7 cellular contexts compared by ENCODE assay signal in genomic region chr9:136866898-136867421, GRCh38. TPM values are rescaled to one million over a fixed set of nuclear protein-coding genes. Genes with fewer than 3 reads are reported as not detected.
DNase-seq lines count a peak whose midpoint lies in the region; ATAC-seq and TF ChIP-seq lines count a peak whose summit lies in the region.
"Not testable (repeated sequence)": the region's sequence is repeated elsewhere in the genome, so short reads cannot be mapped to it uniquely, and the experiment has no call there.

No MANE protein-coding gene starts in this region.

- POLR2A ChIA-PET in OCI-LY7 (lab: Charles Lee) = not testable (repeated sequence)

- not testable (repeated sequence) for BruUV-seq in OCI-LY7 (replicated peaks; lab: Mats Ljungman, UMichigan)

- H3K27me3 ChIP-seq in colonic mucosa; left ventricle myocardium inferior (ENCODE audit: low read depth): not testable (repeated sequence)

- peak overlapping the region; percentile 64 for H3K4me2 ChIP-seq in OCI-LY7 (ENCODE audit: low read length)

- CTCF ChIA-PET in OCI-LY7 (lab: Charles Lee; ENCODE audit: unreplicated experiment) = not testable (repeated sequence)

- H3K27me3 Mint-ChIP-seq in activated T-cell treated with anti-CD3 and anti-CD28 coated beads, Interleukin-2, amount 50 U/mL, for 4 hours (ENCODE audit: low read depth); naive B cell: not testable (repeated sequence)

- H3K4me3 ChIP-seq in GM12865 (ENCODE audit: low read depth, low read length) = peak overlapping the region; percentile 69
- peak overlapping the region; percentile 92 for H3K4me3 ChIP-seq in OCI-LY7 (ENCODE audit: low read depth, low read length, poor library complexity, severe bottlenecking)
- H3K4me3 ChIP-seq in colonic mucosa = peak overlapping the region; percentile 87
- H3K4me3 ChIP-seq in left ventricle myocardium inferior = peak overlapping the region; percentile 90
- H3K4me3 ChIP-seq in skin epidermis = peak overlapping the region; percentile 82 to 97 (median 90)

- peaks cover 23% of the 10 kb centered on the region for H3K36me3 ChIP-seq in OCI-LY7 (ENCODE audit: insufficient read depth, low read length)
- H3K36me3 ChIP-seq in colonic mucosa = peaks cover 13% of the 10 kb centered on the region
- peaks cover 24% of the 10 kb centered on the region for H3K36me3 ChIP-seq in left ventricle myocardium inferior

- peaks cover 23% of the 10 kb centered on the region for H3K79me2 ChIP-seq in OCI-LY7 (ENCODE audit: insufficient read depth, low read depth, low read length)

- H2AFZ ChIP-seq in OCI-LY7 (ENCODE audit: low read length) = not testable (repeated sequence)

- H3K4me1 ChIP-seq in OCI-LY7 (ENCODE audit: insufficient read depth, low read length, poor library complexity, severe bottlenecking) (peaks cover 13% of the 10 kb centered on the region), left ventricle myocardium inferior (peaks cover 41% of the 10 kb centered on the region)
- H3K4me1 ChIP-seq in colonic mucosa = not testable (repeated sequence)

- H3K9me3 ChIP-seq in OCI-LY7 (ENCODE audit: low read length) = peaks cover 13% of the 10 kb centered on the region
- H3K9me3 ChIP-seq in colonic mucosa; left ventricle myocardium inferior (replicated peaks): not testable (repeated sequence)

- peaks cover 12% of the 10 kb centered on the region for H3K4me1 Mint-ChIP-seq in activated T-cell treated with anti-CD3 and anti-CD28 coated beads, Interleukin-2, amount 50 U/mL, for 4 hours (ENCODE audit: low read depth)
- H3K4me1 Mint-ChIP-seq in naive B cell = peaks cover 7 to 24% (median 14%) of the 10 kb centered on the region in 3 donors

- peak overlapping the region in 4 of 6 donors; percentile 52 to 91 (median 70) for H3K27ac Mint-ChIP-seq in naive B cell

- not testable (repeated sequence) for H3K27ac ChIP-seq in OCI-LY7 (ENCODE audit: low read depth, low read length, poor library complexity, severe bottlenecking); colonic mucosa
- H3K27ac ChIP-seq in left ventricle myocardium inferior (replicated peaks) (peak overlapping the region; percentile 95), skin epidermis (peak overlapping the region in 19 of 21 experiments; percentile 11 to 99 (median 96))

- TF ChIP-seq CTCF in GM12865 (IDR thresholded peaks at IDR 0.05; ENCODE audit: insufficient read depth, low read depth, low read length, missing control alignments); OCI-LY7 (conservative IDR thresholded peaks at IDR 0.05; ENCODE audit: low read length); colonic mucosa (IDR thresholded peaks at IDR 0.05); left ventricle myocardium inferior (IDR thresholded peaks at IDR 0.05; ENCODE audit: borderline replicate concordance): not testable (repeated sequence)

- not testable (repeated sequence) for ATAC-seq in activated T-cell treated with anti-CD3 and anti-CD28 coated beads, Interleukin-2, amount 50 U/mL, for 4 hours; naive B cell (ENCODE audit: low read depth in 2 of 2)

- H4K20me1 ChIP-seq in OCI-LY7 (ENCODE audit: insufficient read depth, low read length) = not testable (repeated sequence)

- not testable (repeated sequence) for DNase-seq in GM12865 (ENCODE audit: low read depth); OCI-LY7 (ENCODE audit: low spot score); activated T-cell treated with anti-CD3 and anti-CD28 coated beads, Interleukin-2, amount 50 U/mL, for 4 hours; left ventricle myocardium inferior; naive B cell
- DNase-seq in colonic mucosa = peak; percentile 30

- peak overlapping the region in 1 of 2 donors; percentile 78 for H3K9ac ChIP-seq in colonic mucosa (ENCODE audit: low read depth in 2 of 2, low read length in 2 of 2)

- H3K9me2 ChIP-seq in OCI-LY7 (ENCODE audit: insufficient read depth, low read length) = not testable (repeated sequence)

- peak overlapping the region; percentile 79 for H3K4me3 Mint-ChIP-seq in activated T-cell treated with anti-CD3 and anti-CD28 coated beads, Interleukin-2, amount 50 U/mL, for 4 hours
- peak overlapping the region; percentile 55 to 90 (median 84) for H3K4me3 Mint-ChIP-seq in naive B cell

- H3K36me3 Mint-ChIP-seq in activated T-cell treated with anti-CD3 and anti-CD28 coated beads, Interleukin-2, amount 50 U/mL, for 4 hours (ENCODE audit: insufficient read depth); naive B cell: not testable (repeated sequence)

- intact Hi-C loops in OCI-LY7 (cut with micrococcal nuclease; ENCODE audit: unreplicated experiment) (loop anchor here (1.0 to 2.0 kb wide), 2 partner anchors 18 to 20 kb away; partner anchors contain the start of genes PHPT1 and TRAF2), left ventricle myocardium inferior (cut with micrococcal nuclease) (loop anchor here (10.0 kb wide), 1 partner anchor 58 kb away; no protein-coding TSS in a partner anchor)
- intact Hi-C loops in colonic mucosa (cut with DNase I) = not testable (repeated sequence)

- not testable (repeated sequence) for H3K9me3 Mint-ChIP-seq in activated T-cell treated with anti-CD3 and anti-CD28 coated beads, Interleukin-2, amount 50 U/mL, for 4 hours; naive B cell

RNA-seq across cellular contexts. Expression of gene EDF1, which starts 0.9 kb away (rescaled TPM):
- 272 and 409 TPM in 2 replicates for total RNA-seq in OCI-LY7 (2014; rRNA removed; shearing (Covaris generic))
- total RNA-seq in OCI-LY7 (2022) = 222 and 246 TPM in 2 replicates
- total RNA-seq in activated T-cell treated with anti-CD3 and anti-CD28 coated beads, Interleukin-2, amount 50 U/mL, for 4 hours = 100 to 1,000 TPM; 330 to 366 (median 351) TPM
- 100 to 1,000 TPM; 442 to 494 TPM for total RNA-seq in colonic mucosa
- total RNA-seq in left ventricle myocardium inferior = 318 TPM
- polyA plus RNA-seq in naive B cell (ENCODE audit: low read depth in 6 of 6) = 100 to 1,000 TPM; 267 to 324 (median 299) TPM

RNA-seq across cellular contexts. Expression of gene MAMDC4, which starts 14.8 kb away (rescaled TPM):
- 11.7 and 14.0 TPM in 2 replicates for total RNA-seq in OCI-LY7 (2014; rRNA removed; shearing (Covaris generic))
- total RNA-seq in OCI-LY7 (2022) (12.7 and 14.2 TPM in 2 replicates), colonic mucosa (10 to 100 TPM; 11.0 to 61.7 TPM), left ventricle myocardium inferior (13.4 TPM)
- total RNA-seq in activated T-cell treated with anti-CD3 and anti-CD28 coated beads, Interleukin-2, amount 50 U/mL, for 4 hours = 10 to 100 TPM; 10.7 to 13.9 (median 11.0) TPM
- polyA plus RNA-seq in naive B cell (ENCODE audit: low read depth in 6 of 6) = not detected

RNA-seq across cellular contexts. Expression of gene PHPT1, which starts 17.8 kb away (rescaled TPM):
- 56.9 and 81.9 TPM in 2 replicates for total RNA-seq in OCI-LY7 (2014; rRNA removed; shearing (Covaris generic))
- total RNA-seq in OCI-LY7 (2022) (42.4 and 49.9 TPM in 2 replicates), colonic mucosa (100 to 1,000 TPM; 137 to 176 TPM), left ventricle myocardium inferior (349 TPM)
- 100 to 1,000 TPM; 112 to 120 (median 119) TPM for total RNA-seq in activated T-cell treated with anti-CD3 and anti-CD28 coated beads, Interleukin-2, amount 50 U/mL, for 4 hours
- polyA plus RNA-seq in naive B cell (ENCODE audit: low read depth in 6 of 6) = 10 to 100 TPM; 48.0 to 67.7 (median 49.6) TPM

RNA-seq across cellular contexts. Expression of gene TRAF2, which starts 19.4 kb away (rescaled TPM):
- 31.4 and 34.7 TPM in 2 replicates for total RNA-seq in OCI-LY7 (2014; rRNA removed; shearing (Covaris generic))
- total RNA-seq in OCI-LY7 (2022) (40.5 and 43.7 TPM in 2 replicates), colonic mucosa (10 to 100 TPM; 22.4 to 50.6 TPM), left ventricle myocardium inferior (10.0 TPM)
- total RNA-seq in activated T-cell treated with anti-CD3 and anti-CD28 coated beads, Interleukin-2, amount 50 U/mL, for 4 hours = 10 to 100 TPM; 64.3 to 73.4 (median 68.8) TPM
- polyA plus RNA-seq in naive B cell (ENCODE audit: low read depth in 6 of 6) = 10 to 100 TPM; 13.2 to 29.9 (median 18.4) TPM

RNA-seq across cellular contexts. Expression of gene AJM1, which starts 24.7 kb away (rescaled TPM):
- total RNA-seq in OCI-LY7 (2014; rRNA removed; shearing (Covaris generic)) = 2.4 and 2.5 TPM in 2 replicates
- total RNA-seq in OCI-LY7 (2022) (4.6 and 5.1 TPM in 2 replicates), colonic mucosa (10 to 100 TPM; 11.5 to 17.1 TPM), left ventricle myocardium inferior (7.7 TPM)
- 1 to 10 TPM; 1.5 to 2.2 (median 1.7) TPM for total RNA-seq in activated T-cell treated with anti-CD3 and anti-CD28 coated beads, Interleukin-2, amount 50 U/mL, for 4 hours
- polyA plus RNA-seq in naive B cell (ENCODE audit: low read depth in 6 of 6) = under 1 TPM in 1 of 6 donors, not detected in 5; 0.08 TPM
